ENCODE assay signal across 28 cellular contexts in the genomic region with DNA sequence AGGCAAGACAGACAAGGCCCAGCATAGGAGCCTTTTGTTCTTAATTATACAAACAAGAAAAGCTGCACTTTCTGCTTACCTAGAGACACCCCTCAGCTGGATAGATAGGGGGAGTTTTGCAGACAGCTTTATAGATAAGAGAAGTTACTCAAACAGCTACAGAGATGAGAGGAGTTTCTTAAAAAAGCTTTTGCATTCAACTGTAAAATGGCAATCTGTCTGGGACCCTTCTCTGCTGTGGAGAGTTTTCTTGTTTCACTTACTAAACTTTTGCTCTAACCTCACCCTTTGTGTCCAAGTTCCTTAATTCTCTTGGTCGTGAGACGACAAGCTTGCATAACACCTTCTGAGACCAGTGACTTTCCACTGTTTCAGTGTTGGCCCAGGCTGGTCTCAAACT.
DNase-seq lines count a peak whose midpoint lies in the region; ATAC-seq lines count a peak whose summit lies in the region.
"Had no signal": no experiment of that assay in that cellular context is flagged by ENCODE, and none has a peak within 500 bp of the region (broad histone marks: within the 10 kb centered on the region; RNA-seq: fewer than 3 reads in every experiment).

No MANE protein-coding gene starts in this region.

- no peak overlapping the region for H3K27ac Mint-ChIP-seq in stimulated activated memory B cell treated with anti-CD40 and anti-IgM and Interleukin-4, amounts not matched to agents 10 μg/mL and 1 μg/mL and 100 μg/mL, for 72 hours
- H3K27ac Mint-ChIP-seq: CD8-positive, alpha-beta T cell; stimulated activated naive CD8-positive, alpha-beta T cell treated with anti-CD3 and anti-CD28 coated beads, Interleukin-15, amount 100 ng/mL, for 72 hours; T-helper 1 cell treated with Interleukin-12 subunit alpha and Interleukin-12 subunit beta and Interleukin-4 antibody, amounts not matched to agents 30 μg/mL and 1 μg/mL, for 36 hours had no signal

- no peaks in the 10 kb centered on the region for H3K4me1 ChIP-seq in SJCRH30
- H3K4me1 ChIP-seq: body of pancreas, heart left ventricle, transverse colon had no signal

- H3K36me3 ChIP-seq in SJCRH30 = no peaks in the 10 kb centered on the region
- H3K36me3 ChIP-seq: heart left ventricle, transverse colon had no signal

- peak; percentile 82 for ATAC-seq in HG02884 (IDR thresholded peaks at IDR 0.05; ENCODE audit: unreplicated experiment)
- peak; percentile 31 for ATAC-seq in stimulated activated memory B cell treated with anti-CD40 and anti-IgM and Interleukin-4, amounts not matched to agents 10 μg/mL and 1 μg/mL and 100 μg/mL, for 72 hours
- ATAC-seq: body of pancreas; CD8-positive, alpha-beta T cell; heart left ventricle; sciatic nerve; stimulated activated naive CD8-positive, alpha-beta T cell treated with anti-CD3 and anti-CD28 coated beads, Interleukin-15, amount 100 ng/mL, for 72 hours had no signal

- H3K4me3 Mint-ChIP-seq in stimulated activated memory B cell treated with anti-CD40 and anti-IgM and Interleukin-4, amounts not matched to agents 10 μg/mL and 1 μg/mL and 100 μg/mL, for 72 hours = no peak overlapping the region
- H3K4me3 Mint-ChIP-seq: CD8-positive, alpha-beta T cell; stimulated activated naive CD8-positive, alpha-beta T cell treated with anti-CD3 and anti-CD28 coated beads, Interleukin-15, amount 100 ng/mL, for 72 hours; T-helper 1 cell treated with Interleukin-12 subunit alpha and Interleukin-12 subunit beta and Interleukin-4 antibody, amounts not matched to agents 30 μg/mL and 1 μg/mL, for 36 hours had no signal

- no peaks in the 10 kb centered on the region for H3K27me3 Mint-ChIP-seq in stimulated activated memory B cell treated with anti-CD40 and anti-IgM and Interleukin-4, amounts not matched to agents 10 μg/mL and 1 μg/mL and 100 μg/mL, for 72 hours
- H3K27me3 Mint-ChIP-seq: stimulated activated naive CD8-positive, alpha-beta T cell treated with anti-CD3 and anti-CD28 coated beads, Interleukin-15, amount 100 ng/mL, for 72 hours had no signal

- no peaks in the 10 kb centered on the region for H3K9me3 ChIP-seq in SJCRH30 (replicated peaks)
- H3K9me3 ChIP-seq: body of pancreas, transverse colon had no signal

- H3K4me1 Mint-ChIP-seq in stimulated activated memory B cell treated with anti-CD40 and anti-IgM and Interleukin-4, amounts not matched to agents 10 μg/mL and 1 μg/mL and 100 μg/mL, for 72 hours = no peaks in the 10 kb centered on the region
- H3K4me1 Mint-ChIP-seq: stimulated activated naive CD8-positive, alpha-beta T cell treated with anti-CD3 and anti-CD28 coated beads, Interleukin-15, amount 100 ng/mL, for 72 hours had no signal

- H3K27me3 ChIP-seq in SJCRH30 = no peaks in the 10 kb centered on the region
- H3K27me3 ChIP-seq: body of pancreas, heart left ventricle, transverse colon had no signal

- no peak overlapping the region for H3K27ac ChIP-seq in SJCRH30
- H3K27ac ChIP-seq: body of pancreas, heart left ventricle, HL-60, transverse colon had no signal

- DNase-seq in NCI-H82 (lab: John Stamatoyannopoulos, UW) (peak; percentile 0), NCI-H82 treated with DMSO at 0.1 percent for 48 hours (lab: John Stamatoyannopoulos, UW; ENCODE audit: unreplicated experiment) (no peak), NOMO-1 treated with DMSO at 0.1 percent for 48 hours (lab: John Stamatoyannopoulos, UW; ENCODE audit: unreplicated experiment) (peak; percentile 70), cerebellum (ENCODE audit: low spot score) (no peak), DMS79 (lab: John Stamatoyannopoulos, UW) (no peak), SJCRH30 (no peak)
- DNase-seq: 8988T; activated CD4-positive, alpha-beta T cell treated with anti-CD3 and anti-CD28 coated beads for 48 hours; activated naive CD4-positive, alpha-beta T cell; activated T-cell treated with anti-CD3 and anti-CD28 coated beads, Interleukin-2, amount 50 U/mL, for 48 hours; body of pancreas; CD8-positive, alpha-beta T cell; effector CD8-positive, alpha-beta T cell; erythroblast; HCEC 1CT; heart left ventricle; Kasumi-1; NCI-H1092 treated with DMSO at 0.1 percent for 48 hours; NCI-H187 treated with DMSO at 0.1 percent for 48 hours; NCI-H748 treated with DMSO at 0.1 percent for 48 hours; SHP77 treated with DMSO at 0.1 percent for 48 hours; stimulated activated naive CD8-positive, alpha-beta T cell treated with anti-CD3 and anti-CD28 coated beads, Interleukin-15, amount 100 ng/mL, for 72 hours; transverse colon had no signal

- no peak overlapping the region for H3K4me3 ChIP-seq in SJCRH30
- H3K4me3 ChIP-seq: body of pancreas, heart left ventricle, transverse colon had no signal

- H3K9me3 Mint-ChIP-seq in stimulated activated memory B cell treated with anti-CD40 and anti-IgM and Interleukin-4, amounts not matched to agents 10 μg/mL and 1 μg/mL and 100 μg/mL, for 72 hours = peaks cover 9% of the 10 kb centered on the region
- H3K9me3 Mint-ChIP-seq: CD8-positive, alpha-beta T cell; stimulated activated naive CD8-positive, alpha-beta T cell treated with anti-CD3 and anti-CD28 coated beads, Interleukin-15, amount 100 ng/mL, for 72 hours; T-helper 1 cell treated with Interleukin-12 subunit alpha and Interleukin-12 subunit beta and Interleukin-4 antibody, amounts not matched to agents 30 μg/mL and 1 μg/mL, for 36 hours had no signal

- H3K36me3 Mint-ChIP-seq in stimulated activated memory B cell treated with anti-CD40 and anti-IgM and Interleukin-4, amounts not matched to agents 10 μg/mL and 1 μg/mL and 100 μg/mL, for 72 hours = no peaks in the 10 kb centered on the region
- H3K36me3 Mint-ChIP-seq: CD8-positive, alpha-beta T cell had no signal

Comparison
In these comparisons a context has a peak if more than half of its experiments do, and no peak if none do; other contexts are left out.
1. DNase-seq: peak in NCI-H82 (single experiment) and NOMO-1 treated with DMSO at 0.1 percent for 48 hours (single experiment); none in NCI-H82 treated with DMSO at 0.1 percent for 48 hours (single experiment), cerebellum (single experiment), DMS79 (single experiment) and SJCRH30 (0 of 2).